ENCODE assay signal across 27 cellular contexts in the genomic region with DNA sequence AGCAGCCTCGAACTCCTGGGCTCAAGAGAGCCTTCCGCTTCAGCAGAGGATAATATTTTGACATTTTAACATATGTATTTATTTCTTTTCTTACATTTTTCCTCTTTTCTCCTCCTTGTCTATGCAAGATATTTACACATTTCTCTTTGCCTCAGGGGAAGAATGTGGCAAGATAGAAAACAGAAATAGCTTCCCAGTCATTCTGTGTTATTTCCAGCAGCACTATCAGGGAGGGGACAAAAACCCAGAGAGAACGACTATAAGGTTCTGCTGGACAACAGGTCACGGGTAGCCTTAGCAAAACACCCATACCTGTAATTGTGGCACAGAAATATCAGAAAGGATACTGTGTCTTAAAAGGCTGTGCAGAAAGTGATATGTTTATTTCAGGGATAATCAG. TPM values are rescaled to one million over a fixed set of nuclear protein-coding genes. Genes with fewer than 3 reads are reported as not detected.
"Had no signal": no experiment of that assay in that cellular context is flagged by ENCODE, and none has a peak within 500 bp of the region (broad histone marks: within the 10 kb centered on the region; RNA-seq: fewer than 3 reads in every experiment).

No MANE protein-coding gene starts in this region.

- H3K4me1 Mint-ChIP-seq: endodermal cell, immature natural killer cell had no signal

- H3K4me1 ChIP-seq: colonic mucosa, esophagus squamous epithelium, gastroesophageal sphincter, left ventricle myocardium inferior, lower lobe of right lung had no signal

- H3K4me3 ChIP-seq: colonic mucosa, esophagus squamous epithelium, gastroesophageal sphincter, heart left ventricle, hepatocyte, left ventricle myocardium inferior, lower lobe of right lung had no signal

- DNase-seq: colonic mucosa; cortex of kidney; effector CD8-positive, alpha-beta T cell; effector memory CD8-positive, alpha-beta T cell; endodermal cell; erythroblast; esophagus squamous epithelium; foreskin keratinocyte; heart left ventricle; hypothalamus; immature natural killer cell; islet precursor cell; kidney; kidney glomerular epithelial cell; left colon; left ventricle myocardium inferior; lower lobe of right lung; mesenchymal stem cell; midbrain had no signal

- ATAC-seq: effector memory CD8-positive, alpha-beta T cell; esophagus mucosa; foreskin keratinocyte; gastroesophageal sphincter; heart left ventricle; left colon; left lobe of liver; lower lobe of right lung had no signal

- H3K79me2 ChIP-seq: hepatocyte had no signal

- H3K27ac Mint-ChIP-seq: dendritic cell treated with granulocyte-macrophage colony-stimulating factor and Interleukin-4, amounts not matched to agents 40 ng/mL and 50 ng/mL, for 4 days; effector memory CD8-positive, alpha-beta T cell; endodermal cell; immature natural killer cell had no signal

- H3K27me3 ChIP-seq: colonic mucosa, foreskin keratinocyte had no signal

- H3K36me3 ChIP-seq: colonic mucosa, esophagus squamous epithelium, gastroesophageal sphincter, heart left ventricle, left ventricle myocardium inferior, lower lobe of right lung had no signal

- H3K4me2 ChIP-seq: hepatocyte had no signal

- H3K27ac ChIP-seq: colonic mucosa, epithelial cell of prostate, esophagus squamous epithelium, foreskin keratinocyte, gastroesophageal sphincter, heart left ventricle, hepatocyte, left ventricle myocardium inferior, lower lobe of right lung had no signal

- H3K9me3 ChIP-seq: colonic mucosa, esophagus squamous epithelium, gastroesophageal sphincter, heart left ventricle, left ventricle myocardium inferior, lower lobe of right lung had no signal

- H3K4me3 Mint-ChIP-seq: dendritic cell treated with granulocyte-macrophage colony-stimulating factor and Interleukin-4, amounts not matched to agents 40 ng/mL and 50 ng/mL, for 4 days; effector memory CD8-positive, alpha-beta T cell; endodermal cell; immature natural killer cell had no signal

- H3K9me3 Mint-ChIP-seq: effector memory CD8-positive, alpha-beta T cell; immature natural killer cell had no signal

RNA-seq across cellular contexts. Expression of gene CD1D, which starts 7.9 kb away (rescaled TPM):
- total RNA-seq: chondrocyte, dermis microvascular lymphatic vessel endothelial cell had no signal
